In genomic region chr7:94431203-94431602, GRCh38 we compare ENCODE assay signal across 1 cellular context.
TF ChIP-seq lines count a peak whose summit lies in the region.

No MANE protein-coding gene starts in this region.

TF ChIP-seq in IMR-90, 13 proteins besides CTCF, POLR2A, EP300 and RAD21:
- TF ChIP-seq MXI1 (IDR thresholded peaks at IDR 0.05; ENCODE audit: borderline replicate concordance, low read depth, low read length) (no peak), MAFK (IDR thresholded peaks at IDR 0.05; ENCODE audit: low read depth, low read length) (no peak; the same call in 1 of the 2 replicates), ELK1 (IDR thresholded peaks at IDR 0.05; ENCODE audit: borderline replicate concordance, low read depth, low read length) (no peak), RCOR1 (IDR thresholded peaks at IDR 0.05; ENCODE audit: insufficient replicate concordance, low read length) (no peak), MAZ (IDR thresholded peaks at IDR 0.05; ENCODE audit: borderline replicate concordance, low read depth, low read length) (no peak), CEBPB (IDR thresholded peaks at IDR 0.05; ENCODE audit: low read depth, low read length) (no peak), FOS (IDR thresholded peaks at IDR 0.05; ENCODE audit: low read depth, low read length) (no peak), BHLHE40 (IDR thresholded peaks at IDR 0.05; ENCODE audit: low read depth, low read length) (no peak), SMC3 (IDR thresholded peaks at IDR 0.05; ENCODE audit: low read depth, low read length) (no peak), NFE2L2 (IDR thresholded peaks at IDR 0.05; ENCODE audit: low read depth, low read length) (no peak), CHD1 (IDR thresholded peaks at IDR 0.05; ENCODE audit: low read depth, low read length) (no peak), RFX5 (IDR thresholded peaks at IDR 0.05; ENCODE audit: low read depth, low read length) (no peak), USF2 (IDR thresholded peaks at IDR 0.05; ENCODE audit: low read depth, low read length) (no peak)
